Comparison of ENCODE assay signal across 11 cellular contexts in genomic region chr1:211632808-211633522, GRCh38. TPM values are rescaled to one million over a fixed set of nuclear protein-coding genes. Genes with fewer than 3 reads are reported as not detected.
A peak's percentile ranks its signal among the peaks of the same experiment; 100 is the strongest.
DNase-seq lines count a peak whose midpoint lies in the region; ATAC-seq and TF ChIP-seq lines count a peak whose summit lies in the region.
"Had no signal": no experiment of that assay in that cellular context is flagged by ENCODE, and none has a peak within 500 bp of the region (broad histone marks: within the 10 kb centered on the region; RNA-seq: fewer than 3 reads in every experiment).

No MANE protein-coding gene starts in this region.

- no peak for ATAC-seq in gastrocnemius medialis
- no peak for ATAC-seq in HG03045 (IDR thresholded peaks at IDR 0.05; ENCODE audit: unreplicated experiment)

- H3K4me3 ChIP-seq in AG10803 (ENCODE audit: low read length) (no peak overlapping the region), MG63 (no peak overlapping the region), esophagus (ENCODE audit: low read depth in 1 of 2, low read length in 2 of 2) (no peak overlapping the region), gastrocnemius medialis (no peak overlapping the region)

- H3K4me1 Mint-ChIP-seq in nephron, result peaks cover 27% of the 10 kb centered on the region

- H3K4me3 Mint-ChIP-seq in nephron, result no peak overlapping the region
- H3K4me3 Mint-ChIP-seq: activated CD4-positive, alpha-beta memory T cell treated with anti-CD3 and anti-CD28 coated beads, Interleukin-2, amount 10 ng/mL, durations not matched to agents 7 days and 5 days had no signal

- no peaks in the 10 kb centered on the region for H3K36me3 Mint-ChIP-seq in nephron (ENCODE audit: low read depth)

- WGBS in esophagus, 2 donors, result 26% methylated on average over 13 of the region's 13 CpGs

- in situ Hi-C loops in gastrocnemius medialis (cut with MboI; ENCODE audit: low sequenced_read_pairs in 4 of 4), result no loop called here

- TF ChIP-seq POLR2A in gastrocnemius medialis (IDR thresholded peaks at IDR 0.05), result no peak

- H3K27me3 ChIP-seq in MG63, result no peaks in the 10 kb centered on the region
- no peaks in the 10 kb centered on the region for H3K27me3 ChIP-seq in esophagus (ENCODE audit: control insufficient read depth in 1 of 2, insufficient read depth in 2 of 2, low read length in 2 of 2)
- no peaks in the 10 kb centered on the region for H3K27me3 ChIP-seq in gastrocnemius medialis

- TF ChIP-seq CTCF in AG10803 (conservative IDR thresholded peaks at IDR 0.05; ENCODE audit: low read length), result peak; percentile 1; the same call in 1 of the 2 replicates
- TF ChIP-seq CTCF in nephron (IDR thresholded peaks at IDR 0.05; ENCODE audit: unreplicated experiment in 3 of 3), result no peak
- TF ChIP-seq CTCF in gastrocnemius medialis (IDR thresholded peaks at IDR 0.05 in 4 of 5, conservative IDR thresholded peaks at IDR 0.05 in 1 of 5), result no peak

- intact Hi-C loops in gastrocnemius medialis (cut with DNase I; ENCODE audit: low total_unique reads), result no loop called here

- H3K9me3 Mint-ChIP-seq in nephron, result no peaks in the 10 kb centered on the region
- H3K9me3 Mint-ChIP-seq: activated CD4-positive, alpha-beta memory T cell treated with anti-CD3 and anti-CD28 coated beads, Interleukin-2, amount 10 ng/mL, durations not matched to agents 7 days and 5 days had no signal

- H3K27ac Mint-ChIP-seq in nephron, result peak overlapping the region in 2 of 3 experiments; percentile 2 to 21
- H3K27ac Mint-ChIP-seq: activated CD4-positive, alpha-beta memory T cell treated with anti-CD3 and anti-CD28 coated beads, Interleukin-2, amount 10 ng/mL, durations not matched to agents 7 days and 5 days had no signal

- H3K9me3 ChIP-seq in MG63 (no peaks in the 10 kb centered on the region), esophagus (ENCODE audit: control insufficient read depth in 2 of 2, insufficient read depth in 1 of 2, low read depth in 1 of 2, low read length in 1 of 2) (no peaks in the 10 kb centered on the region), gastrocnemius medialis (no peaks in the 10 kb centered on the region)

- H3K27me3 Mint-ChIP-seq in nephron (ENCODE audit: low read depth), result peaks cover 4% of the 10 kb centered on the region

- DNase-seq in AG10803 (ENCODE audit: low read depth) (peak; percentile 84), MG63 (peak; percentile 90), DMS153 (lab: John Stamatoyannopoulos, UW) (no peak), COLO829 (ENCODE audit: low spot score) (no peak), gastrocnemius medialis (no peak)
- DNase-seq: activated CD4-positive, alpha-beta memory T cell treated with anti-CD3 and anti-CD28 coated beads, Interleukin-2, amount 10 ng/mL, durations not matched to agents 7 days and 5 days; DMS79; NCI-H1105 had no signal

- H3K36me3 ChIP-seq in MG63, result no peaks in the 10 kb centered on the region
- no peaks in the 10 kb centered on the region for H3K36me3 ChIP-seq in esophagus (ENCODE audit: control insufficient read depth in 2 of 2, insufficient read depth in 2 of 2, low read length in 1 of 2)
- H3K36me3 ChIP-seq in gastrocnemius medialis, result no peaks in the 10 kb centered on the region

- H3K27ac ChIP-seq in esophagus (ENCODE audit: low read depth in 2 of 2, low read length in 1 of 2) (peak overlapping the region; percentile 28 to 71), gastrocnemius medialis (no peak overlapping the region)

- H3K4me1 ChIP-seq in esophagus (ENCODE audit: control insufficient read depth in 2 of 2, insufficient read depth in 2 of 2, low read length in 1 of 2), result peaks cover 0 to 16% of the 10 kb centered on the region in 2 donors
- no peaks in the 10 kb centered on the region for H3K4me1 ChIP-seq in gastrocnemius medialis

RNA-seq across cellular contexts. Expression of gene NEK2, which starts 42.5 kb away (rescaled TPM):
- total RNA-seq in MG63 (2014; rRNA removed; shearing (Covaris generic); ENCODE audit: low replicate concordance), result 42.1 and 56.8 TPM in 2 replicates
- polyA plus RNA-seq in esophagus, result 1 to 10 TPM; 4.7 to 6.7 TPM
- total RNA-seq in gastrocnemius medialis, result not detected

RNA-seq across cellular contexts. Expression of gene SLC30A1, which starts 54.0 kb away (rescaled TPM):
- total RNA-seq in MG63 (2014; rRNA removed; shearing (Covaris generic); ENCODE audit: low replicate concordance), result 45.2 and 54.0 TPM in 2 replicates
- polyA plus RNA-seq in esophagus, result 1 to 10 TPM; 2.6 to 3.5 TPM
- 1 to 10 TPM; 1.3 to 3.0 (median 2.1) TPM for total RNA-seq in gastrocnemius medialis

Comparison
In these comparisons a context has a peak if more than half of its experiments do, and no peak if none do; other contexts are left out.
1. DNase-seq: peak in AG10803 (single experiment) and MG63 (single experiment); none in DMS153 (single experiment), COLO829 (single experiment) and gastrocnemius medialis (0 of 2).
2. H3K27ac ChIP-seq: peak in esophagus (2 of 2); none in gastrocnemius medialis (0 of 4).
3. RNA of gene NEK2, which starts 42.5 kb away (total RNA-seq): 42.1 to 56.8 TPM in MG63; not detected in gastrocnemius medialis; every median in the first group is over 10 times any median in the second.
4. RNA of gene SLC30A1, which starts 54.0 kb away (total RNA-seq): 45.2 to 54.0 TPM in MG63; 1.3 to 3.0 TPM in gastrocnemius medialis; every median in the first group is over 10 times any median in the second.